1 cellular context compared by ENCODE assay signal in the genomic region with DNA sequence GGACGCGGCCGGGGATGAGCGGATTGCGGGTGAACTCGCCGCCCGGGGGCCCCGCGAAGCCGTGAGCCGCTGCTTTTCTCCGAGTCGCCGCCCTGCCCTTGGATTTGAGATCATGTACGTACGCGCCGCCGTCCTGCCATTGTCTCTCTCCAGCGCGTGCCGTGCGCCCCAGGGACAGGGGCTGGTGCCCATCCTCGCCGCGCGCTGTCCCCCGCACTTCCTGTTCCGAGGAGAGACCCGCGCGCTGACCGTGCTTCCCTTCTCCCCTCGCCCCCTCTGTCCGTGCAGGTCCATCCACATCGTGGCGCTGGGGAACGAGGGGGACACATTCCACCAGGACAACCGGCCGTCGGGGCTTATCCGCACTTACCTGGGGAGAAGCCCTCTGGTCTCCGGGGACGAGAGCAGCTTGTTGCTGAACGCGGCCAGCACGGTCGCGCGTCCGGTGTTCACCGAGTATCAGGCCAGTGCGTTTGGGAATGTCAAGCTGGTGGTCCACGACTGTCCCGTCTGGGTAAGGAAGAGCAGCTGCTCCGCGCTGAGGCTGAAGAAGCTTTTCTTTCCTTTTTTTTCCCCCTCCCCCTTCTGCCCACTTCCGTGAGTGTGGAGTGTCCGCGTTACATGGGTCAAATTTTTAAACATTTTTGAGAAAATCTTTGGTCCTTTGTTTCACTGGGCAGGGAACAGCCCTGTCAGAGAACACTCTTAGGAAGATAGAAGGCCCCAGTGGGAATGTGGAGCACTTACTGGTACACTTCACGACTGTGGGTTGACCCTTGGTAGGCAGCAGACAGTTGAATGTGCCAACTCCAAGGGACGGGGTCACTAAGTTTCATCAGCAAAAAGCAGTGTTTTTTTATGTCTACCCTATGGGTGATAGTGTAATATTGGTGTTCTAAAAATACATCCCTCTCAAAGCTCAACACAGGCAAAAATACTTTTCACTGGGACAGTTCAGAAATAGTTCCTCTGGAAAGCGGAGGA.
A peak's percentile ranks its signal among the peaks of the same experiment; 100 is the strongest.
TF ChIP-seq lines count a peak whose summit lies in the region.

No MANE protein-coding gene starts in this region.

TF ChIP-seq in K562, 482 proteins besides CTCF, POLR2A, EP300 and RAD21 (continues in another document):
- no peak; the same call in 1 of the 2 replicates for TF ChIP-seq TOE1 (IDR thresholded peaks at IDR 0.05; ENCODE audit: borderline replicate concordance)
- TF ChIP-seq TOE1 (CRISPR knock-in tag; IDR thresholded peaks at IDR 0.05; ENCODE audit: borderline replicate concordance, low read depth) = 0 out of 2 replicates have a peak, but pooled peaks have one; percentile 18
- TF ChIP-seq GABPB1 (CRISPR knock-in tag; IDR thresholded peaks at IDR 0.05) = peak; percentile 81; the same call in 1 of the 2 replicates
- TF ChIP-seq ARID2 (IDR thresholded peaks at IDR 0.05) = 0 out of 2 replicates have a peak, but pooled peaks have one; percentile 47
- TF ChIP-seq CTBP1 (IDR thresholded peaks at IDR 0.05; ENCODE audit: borderline replicate concordance) = no peak
- TF ChIP-seq SPI1 (IDR thresholded peaks at IDR 0.05; ENCODE audit: borderline replicate concordance, low read depth, low read length) = peak; percentile 71; the same call in 1 of the 2 replicates
- TF ChIP-seq, protein P1, sequence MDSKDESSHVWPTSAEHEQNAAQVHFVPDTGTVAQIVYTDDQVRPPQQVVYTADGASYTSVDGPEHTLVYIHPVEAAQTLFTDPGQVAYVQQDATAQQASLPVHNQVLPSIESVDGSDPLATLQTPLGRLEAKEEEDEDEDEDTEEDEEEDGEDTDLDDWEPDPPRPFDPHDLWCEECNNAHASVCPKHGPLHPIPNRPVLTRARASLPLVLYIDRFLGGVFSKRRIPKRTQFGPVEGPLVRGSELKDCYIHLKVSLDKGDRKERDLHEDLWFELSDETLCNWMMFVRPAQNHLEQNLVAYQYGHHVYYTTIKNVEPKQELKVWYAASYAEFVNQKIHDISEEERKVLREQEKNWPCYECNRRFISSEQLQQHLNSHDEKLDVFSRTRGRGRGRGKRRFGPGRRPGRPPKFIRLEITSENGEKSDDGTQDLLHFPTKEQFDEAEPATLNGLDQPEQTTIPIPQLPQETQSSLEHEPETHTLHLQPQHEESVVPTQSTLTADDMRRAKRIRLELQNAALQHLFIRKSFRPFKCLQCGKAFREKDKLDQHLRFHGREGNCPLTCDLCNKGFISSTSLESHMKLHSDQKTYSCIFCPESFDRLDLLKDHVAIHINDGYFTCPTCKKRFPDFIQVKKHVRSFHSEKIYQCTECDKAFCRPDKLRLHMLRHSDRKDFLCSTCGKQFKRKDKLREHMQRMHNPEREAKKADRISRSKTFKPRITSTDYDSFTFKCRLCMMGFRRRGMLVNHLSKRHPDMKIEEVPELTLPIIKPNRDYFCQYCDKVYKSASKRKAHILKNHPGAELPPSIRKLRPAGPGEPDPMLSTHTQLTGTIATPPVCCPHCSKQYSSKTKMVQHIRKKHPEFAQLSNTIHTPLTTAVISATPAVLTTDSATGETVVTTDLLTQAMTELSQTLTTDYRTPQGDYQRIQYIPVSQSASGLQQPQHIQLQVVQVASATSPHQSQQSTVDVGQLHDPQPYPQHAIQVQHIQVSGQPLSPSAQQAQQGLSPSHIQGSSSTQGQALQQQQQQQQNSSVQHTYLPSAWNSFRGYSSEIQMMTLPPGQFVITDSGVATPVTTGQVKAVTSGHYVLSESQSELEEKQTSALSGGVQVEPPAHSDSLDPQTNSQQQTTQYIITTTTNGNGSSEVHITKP (IDR thresholded peaks at IDR 0.05; ENCODE audit: partially characterized antibody) = no peak
- peak; percentile 68; the same call in 1 of the 2 replicates for TF ChIP-seq ZNF431 (CRISPR knock-in tag; IDR thresholded peaks at IDR 0.05)
- peak; percentile 59 for TF ChIP-seq SUPT5H (IDR thresholded peaks at IDR 0.05)
- TF ChIP-seq, protein P2, sequence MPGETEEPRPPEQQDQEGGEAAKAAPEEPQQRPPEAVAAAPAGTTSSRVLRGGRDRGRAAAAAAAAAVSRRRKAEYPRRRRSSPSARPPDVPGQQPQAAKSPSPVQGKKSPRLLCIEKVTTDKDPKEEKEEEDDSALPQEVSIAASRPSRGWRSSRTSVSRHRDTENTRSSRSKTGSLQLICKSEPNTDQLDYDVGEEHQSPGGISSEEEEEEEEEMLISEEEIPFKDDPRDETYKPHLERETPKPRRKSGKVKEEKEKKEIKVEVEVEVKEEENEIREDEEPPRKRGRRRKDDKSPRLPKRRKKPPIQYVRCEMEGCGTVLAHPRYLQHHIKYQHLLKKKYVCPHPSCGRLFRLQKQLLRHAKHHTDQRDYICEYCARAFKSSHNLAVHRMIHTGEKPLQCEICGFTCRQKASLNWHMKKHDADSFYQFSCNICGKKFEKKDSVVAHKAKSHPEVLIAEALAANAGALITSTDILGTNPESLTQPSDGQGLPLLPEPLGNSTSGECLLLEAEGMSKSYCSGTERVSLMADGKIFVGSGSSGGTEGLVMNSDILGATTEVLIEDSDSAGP (CRISPR knock-in tag; IDR thresholded peaks at IDR 0.05) = 0 out of 2 replicates have a peak, but pooled peaks have one; percentile 44
- TF ChIP-seq, protein P3, sequence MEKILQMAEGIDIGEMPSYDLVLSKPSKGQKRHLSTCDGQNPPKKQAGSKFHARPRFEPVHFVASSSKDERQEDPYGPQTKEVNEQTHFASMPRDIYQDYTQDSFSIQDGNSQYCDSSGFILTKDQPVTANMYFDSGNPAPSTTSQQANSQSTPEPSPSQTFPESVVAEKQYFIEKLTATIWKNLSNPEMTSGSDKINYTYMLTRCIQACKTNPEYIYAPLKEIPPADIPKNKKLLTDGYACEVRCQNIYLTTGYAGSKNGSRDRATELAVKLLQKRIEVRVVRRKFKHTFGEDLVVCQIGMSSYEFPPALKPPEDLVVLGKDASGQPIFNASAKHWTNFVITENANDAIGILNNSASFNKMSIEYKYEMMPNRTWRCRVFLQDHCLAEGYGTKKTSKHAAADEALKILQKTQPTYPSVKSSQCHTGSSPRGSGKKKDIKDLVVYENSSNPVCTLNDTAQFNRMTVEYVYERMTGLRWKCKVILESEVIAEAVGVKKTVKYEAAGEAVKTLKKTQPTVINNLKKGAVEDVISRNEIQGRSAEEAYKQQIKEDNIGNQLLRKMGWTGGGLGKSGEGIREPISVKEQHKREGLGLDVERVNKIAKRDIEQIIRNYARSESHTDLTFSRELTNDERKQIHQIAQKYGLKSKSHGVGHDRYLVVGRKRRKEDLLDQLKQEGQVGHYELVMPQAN (IDR thresholded peaks at IDR 0.05; ENCODE audit: borderline replicate concordance) = peak; percentile 34; the same call in 1 of the 2 replicates
- peak; percentile 39; the same call in 1 of the 2 replicates for TF ChIP-seq SMARCA4 (IDR thresholded peaks at IDR 0.05)
- TF ChIP-seq, protein P4, sequence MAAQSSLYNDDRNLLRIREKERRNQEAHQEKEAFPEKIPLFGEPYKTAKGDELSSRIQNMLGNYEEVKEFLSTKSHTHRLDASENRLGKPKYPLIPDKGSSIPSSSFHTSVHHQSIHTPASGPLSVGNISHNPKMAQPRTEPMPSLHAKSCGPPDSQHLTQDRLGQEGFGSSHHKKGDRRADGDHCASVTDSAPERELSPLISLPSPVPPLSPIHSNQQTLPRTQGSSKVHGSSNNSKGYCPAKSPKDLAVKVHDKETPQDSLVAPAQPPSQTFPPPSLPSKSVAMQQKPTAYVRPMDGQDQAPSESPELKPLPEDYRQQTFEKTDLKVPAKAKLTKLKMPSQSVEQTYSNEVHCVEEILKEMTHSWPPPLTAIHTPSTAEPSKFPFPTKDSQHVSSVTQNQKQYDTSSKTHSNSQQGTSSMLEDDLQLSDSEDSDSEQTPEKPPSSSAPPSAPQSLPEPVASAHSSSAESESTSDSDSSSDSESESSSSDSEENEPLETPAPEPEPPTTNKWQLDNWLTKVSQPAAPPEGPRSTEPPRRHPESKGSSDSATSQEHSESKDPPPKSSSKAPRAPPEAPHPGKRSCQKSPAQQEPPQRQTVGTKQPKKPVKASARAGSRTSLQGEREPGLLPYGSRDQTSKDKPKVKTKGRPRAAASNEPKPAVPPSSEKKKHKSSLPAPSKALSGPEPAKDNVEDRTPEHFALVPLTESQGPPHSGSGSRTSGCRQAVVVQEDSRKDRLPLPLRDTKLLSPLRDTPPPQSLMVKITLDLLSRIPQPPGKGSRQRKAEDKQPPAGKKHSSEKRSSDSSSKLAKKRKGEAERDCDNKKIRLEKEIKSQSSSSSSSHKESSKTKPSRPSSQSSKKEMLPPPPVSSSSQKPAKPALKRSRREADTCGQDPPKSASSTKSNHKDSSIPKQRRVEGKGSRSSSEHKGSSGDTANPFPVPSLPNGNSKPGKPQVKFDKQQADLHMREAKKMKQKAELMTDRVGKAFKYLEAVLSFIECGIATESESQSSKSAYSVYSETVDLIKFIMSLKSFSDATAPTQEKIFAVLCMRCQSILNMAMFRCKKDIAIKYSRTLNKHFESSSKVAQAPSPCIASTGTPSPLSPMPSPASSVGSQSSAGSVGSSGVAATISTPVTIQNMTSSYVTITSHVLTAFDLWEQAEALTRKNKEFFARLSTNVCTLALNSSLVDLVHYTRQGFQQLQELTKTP (IDR thresholded peaks at IDR 0.05; ENCODE audit: low read depth in 1 of 2, partially characterized antibody in 2 of 2) = peak; percentile 35 to 58
- TF ChIP-seq POLR2G (IDR thresholded peaks at IDR 0.05; ENCODE audit: low read depth, low read length) = peak; percentile 77
- peak; percentile 51; the same call in 1 of the 2 replicates for TF ChIP-seq SMARCE1 (IDR thresholded peaks at IDR 0.05)
- 0 out of 2 replicates have a peak, but pooled peaks have one; percentile 20 for TF ChIP-seq ELF4 (CRISPR knock-in tag; IDR thresholded peaks at IDR 0.05)
- TF ChIP-seq, protein P5, sequence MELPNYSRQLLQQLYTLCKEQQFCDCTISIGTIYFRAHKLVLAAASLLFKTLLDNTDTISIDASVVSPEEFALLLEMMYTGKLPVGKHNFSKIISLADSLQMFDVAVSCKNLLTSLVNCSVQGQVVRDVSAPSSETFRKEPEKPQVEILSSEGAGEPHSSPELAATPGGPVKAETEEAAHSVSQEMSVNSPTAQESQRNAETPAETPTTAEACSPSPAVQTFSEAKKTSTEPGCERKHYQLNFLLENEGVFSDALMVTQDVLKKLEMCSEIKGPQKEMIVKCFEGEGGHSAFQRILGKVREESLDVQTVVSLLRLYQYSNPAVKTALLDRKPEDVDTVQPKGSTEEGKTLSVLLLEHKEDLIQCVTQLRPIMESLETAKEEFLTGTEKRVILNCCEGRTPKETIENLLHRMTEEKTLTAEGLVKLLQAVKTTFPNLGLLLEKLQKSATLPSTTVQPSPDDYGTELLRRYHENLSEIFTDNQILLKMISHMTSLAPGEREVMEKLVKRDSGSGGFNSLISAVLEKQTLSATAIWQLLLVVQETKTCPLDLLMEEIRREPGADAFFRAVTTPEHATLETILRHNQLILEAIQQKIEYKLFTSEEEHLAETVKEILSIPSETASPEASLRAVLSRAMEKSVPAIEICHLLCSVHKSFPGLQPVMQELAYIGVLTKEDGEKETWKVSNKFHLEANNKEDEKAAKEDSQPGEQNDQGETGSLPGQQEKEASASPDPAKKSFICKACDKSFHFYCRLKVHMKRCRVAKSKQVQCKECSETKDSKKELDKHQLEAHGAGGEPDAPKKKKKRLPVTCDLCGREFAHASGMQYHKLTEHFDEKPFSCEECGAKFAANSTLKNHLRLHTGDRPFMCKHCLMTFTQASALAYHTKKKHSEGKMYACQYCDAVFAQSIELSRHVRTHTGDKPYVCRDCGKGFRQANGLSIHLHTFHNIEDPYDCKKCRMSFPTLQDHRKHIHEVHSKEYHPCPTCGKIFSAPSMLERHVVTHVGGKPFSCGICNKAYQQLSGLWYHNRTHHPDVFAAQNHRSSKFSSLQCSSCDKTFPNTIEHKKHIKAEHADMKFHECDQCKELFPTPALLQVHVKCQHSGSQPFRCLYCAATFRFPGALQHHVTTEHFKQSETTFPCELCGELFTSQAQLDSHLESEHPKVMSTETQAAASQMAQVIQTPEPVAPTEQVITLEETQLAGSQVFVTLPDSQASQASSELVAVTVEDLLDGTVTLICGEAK (IDR thresholded peaks at IDR 0.05) = peak; percentile 30; the same call in 1 of the 2 replicates
- TF ChIP-seq, protein P5 (CRISPR knock-in tag; IDR thresholded peaks at IDR 0.05) = peak; percentile 29; the same call in 1 of the 2 replicates
- TF ChIP-seq NELFE (IDR thresholded peaks at IDR 0.05; ENCODE audit: insufficient read depth, insufficient read length) = no peak
- peak; percentile 27; the same call in 1 of the 2 replicates for TF ChIP-seq EGR1 (conservative IDR thresholded peaks at IDR 0.05)
- TF ChIP-seq RBBP5 (IDR thresholded peaks at IDR 0.05; ENCODE audit: borderline replicate concordance, insufficient read depth, low read length, poor library complexity, severe bottlenecking) = peak; percentile 83
- no peak for TF ChIP-seq SIN3A (IDR thresholded peaks at IDR 0.05; ENCODE audit: borderline replicate concordance in 2 of 2, control insufficient read depth in 1 of 2, low read depth in 2 of 2, low read length in 2 of 2)
